Comparison of ENCODE assay signal across 1 cellular context in genomic region chr6:5191222-5191621, GRCh38.
TF ChIP-seq lines count a peak whose summit lies in the region.

No MANE protein-coding gene starts in this region.

TF ChIP-seq in IMR-90, 13 proteins besides CTCF, POLR2A, EP300 and RAD21 (continued from another document):
- TF ChIP-seq MAZ (IDR thresholded peaks at IDR 0.05; ENCODE audit: borderline replicate concordance, low read depth, low read length) (no peak), MAFK (IDR thresholded peaks at IDR 0.05; ENCODE audit: low read depth, low read length) (no peak), USF2 (IDR thresholded peaks at IDR 0.05; ENCODE audit: low read depth, low read length) (no peak), CEBPB (IDR thresholded peaks at IDR 0.05; ENCODE audit: low read depth, low read length) (no peak)
